In genomic region chr9:35060548-35061207, GRCh38 we compare ENCODE assay signal across 18 cellular contexts. TPM values are rescaled to one million over a fixed set of nuclear protein-coding genes. Genes with fewer than 3 reads are reported as not detected.
DNase-seq lines count a peak whose midpoint lies in the region; ATAC-seq, FAIRE-seq and TF ChIP-seq lines count a peak whose summit lies in the region.
"Had no signal": no experiment of that assay in that cellular context is flagged by ENCODE, and none has a peak within 500 bp of the region (broad histone marks: within the 10 kb centered on the region; RNA-seq: fewer than 3 reads in every experiment).

No MANE protein-coding gene starts in this region.

- TF ChIP-seq CTCF in HepG2 (CRISPR knock-in tag; IDR thresholded peaks at IDR 0.05) (no peak), right lobe of liver (IDR thresholded peaks at IDR 0.05) (no peak), nephron progenitor cell (IDR thresholded peaks at IDR 0.05) (no peak)

- no peak overlapping the region for H3K4me3 ChIP-seq in HepG2 (replicated peaks in 1 of 3; ENCODE audit: insufficient read depth in 1 of 3, low read depth in 2 of 3, low read length in 3 of 3)
- no peak overlapping the region for H3K4me3 ChIP-seq in right lobe of liver
- H3K4me3 ChIP-seq: A549, HAP-1 had no signal

- peaks cover 43 to 45% of the 10 kb centered on the region in 2 donors for H3K36me3 Mint-ChIP-seq in naive B cell
- peaks cover 100% of the 10 kb centered on the region for H3K36me3 Mint-ChIP-seq in stimulated activated effector memory CD8-positive, alpha-beta T cell treated with anti-CD3 and anti-CD28 coated beads, Interleukin-12 subunit alpha, Interleukin-12 subunit beta, amount 100 ng/mL, for 72 hours
- H3K36me3 Mint-ChIP-seq in nephron progenitor cell (ENCODE audit: low read depth) = peaks cover 91% of the 10 kb centered on the region

- H3K79me2 ChIP-seq in HepG2 (ENCODE audit: insufficient read depth, low read length) = no peaks in the 10 kb centered on the region

- H3K27ac ChIP-seq in HepG2 (ENCODE audit: extremely low read length, insufficient read depth, low read length) = no peak overlapping the region
- H3K27ac ChIP-seq in right lobe of liver = no peak overlapping the region
- H3K27ac ChIP-seq: A549, C4-2B had no signal

- H3K27me3 ChIP-seq in HepG2 (ENCODE audit: control insufficient read depth in 1 of 2, insufficient read depth in 2 of 2, low read length in 2 of 2) = no peaks in the 10 kb centered on the region
- no peaks in the 10 kb centered on the region for H3K27me3 ChIP-seq in right lobe of liver
- H3K27me3 ChIP-seq: BE2C had no signal

- peaks cover 45 to 97% of the 10 kb centered on the region in 2 experiments for H3K36me3 ChIP-seq in HepG2 (replicated peaks in 1 of 2; ENCODE audit: control insufficient read depth in 1 of 2, insufficient read depth in 2 of 2, low read length in 2 of 2)
- peaks cover 56 to 100% (median 81%) of the 10 kb centered on the region in 4 donors for H3K36me3 ChIP-seq in right lobe of liver

- H2AFZ ChIP-seq in HepG2 (ENCODE audit: low read length) = no peak overlapping the region

- H3K4me3 Mint-ChIP-seq in naive B cell = no peak overlapping the region
- no peak overlapping the region for H3K4me3 Mint-ChIP-seq in stimulated activated effector memory CD8-positive, alpha-beta T cell treated with anti-CD3 and anti-CD28 coated beads, Interleukin-12 subunit alpha, Interleukin-12 subunit beta, amount 100 ng/mL, for 72 hours
- no peak overlapping the region for H3K4me3 Mint-ChIP-seq in nephron progenitor cell

- H3K4me2 ChIP-seq in HepG2 (ENCODE audit: low read depth, low read length) = no peak overlapping the region
- H3K4me2 ChIP-seq: A549 had no signal

- BruUV-seq in HepG2 (replicated peaks; lab: Mats Ljungman, UMichigan) = no TSS peak

- CTCF ChIA-PET in HepG2 (lab: Yijun Ruan, JAX; ENCODE audit: low intra/inter-chr PET ratio, low total read pairs) = no interaction called here

- H3K27me3 Mint-ChIP-seq in naive B cell (no peaks in the 10 kb centered on the region), nephron progenitor cell (ENCODE audit: low read depth, poor library complexity) (no peaks in the 10 kb centered on the region)
- H3K27me3 Mint-ChIP-seq: CD4-positive, alpha-beta memory T cell had no signal

- ATAC-seq in HepG2 = no peak; the same call in 2 of the 3 replicates
- ATAC-seq in right lobe of liver = no peak
- peak; percentile 29 for ATAC-seq in esophagus mucosa
- no peak for ATAC-seq in naive B cell (ENCODE audit: low read depth in 2 of 2)
- no peak for ATAC-seq in stimulated activated effector memory CD8-positive, alpha-beta T cell treated with anti-CD3 and anti-CD28 coated beads, Interleukin-12 subunit alpha, Interleukin-12 subunit beta, amount 100 ng/mL, for 72 hours
- ATAC-seq in HG02852 (IDR thresholded peaks at IDR 0.05; ENCODE audit: unreplicated experiment) = no peak
- ATAC-seq: A549 had no signal

- TF ChIP-seq POLR2A in HepG2 (IDR thresholded peaks at IDR 0.05; ENCODE audit: insufficient read depth in 1 of 2, low read depth in 2 of 2, low read length in 2 of 2) (no peak), right lobe of liver (IDR thresholded peaks at IDR 0.05) (no peak), erythroblast (IDR thresholded peaks at IDR 0.05; ENCODE audit: low read length) (no peak)

- FAIRE-seq in HepG2 (lab: Jason Lieb, UNC) = no peak
- FAIRE-seq: A549, GM12892, GM19239, H1, HTR-8/SVneo had no signal

- no peak for TF ChIP-seq RAD21 in HepG2 (CRISPR knock-in tag; IDR thresholded peaks at IDR 0.05)

- TF ChIP-seq EP300 in HepG2 (IDR thresholded peaks at IDR 0.05; ENCODE audit: low read depth in 2 of 2, low read length in 2 of 2) (no peak), HepG2 (CRISPR knock-in tag; IDR thresholded peaks at IDR 0.05; ENCODE audit: borderline replicate concordance) (no peak)

- H3K9me3 ChIP-seq in HepG2 (ENCODE audit: low read length) (no peaks in the 10 kb centered on the region), right lobe of liver (no peaks in the 10 kb centered on the region)
- H3K9me3 ChIP-seq: A549, BE2C, HAP-1 had no signal

- no peak for DNase-seq in HepG2 (ENCODE audit: low spot score)
- DNase-seq in right lobe of liver = no peak
- DNase-seq in naive B cell = no peak
- DNase-seq in stimulated activated effector memory CD8-positive, alpha-beta T cell treated with anti-CD3 and anti-CD28 coated beads, Interleukin-12 subunit alpha, Interleukin-12 subunit beta, amount 100 ng/mL, for 72 hours (ENCODE audit: low spot score in 2 of 2) = no peak
- DNase-seq in nephron progenitor cell = no peak
- no peak for DNase-seq in erythroblast (lab: John Stamatoyannopoulos, UW)
- DNase-seq: BE2C; CD4-positive, alpha-beta memory T cell; DMS79 had no signal

- WGBS in HepG2 (ENCODE audit: low lambda C conversion rate) = 97% methylated on average over 9 of the region's 11 CpGs
- WGBS in right lobe of liver (ENCODE audit: insufficient coverage, low coverage, low lambda C conversion rate, missing lambda C conversion rate) = 100% methylated on average over 1 of the region's 11 CpGs

- in situ Hi-C loops in HepG2 (cut with HindIII; ENCODE audit: extremely low pct_ligation_motif_present, low pct_unique_long_range_greater_than_20kb) = no loop called here

- H3K27ac Mint-ChIP-seq in naive B cell (peak overlapping the region in 4 of 6 donors; percentile 26 to 88 (median 66)), nephron progenitor cell (no peak overlapping the region)
- peak overlapping the region; percentile 45 for H3K27ac Mint-ChIP-seq in stimulated activated effector memory CD8-positive, alpha-beta T cell treated with anti-CD3 and anti-CD28 coated beads, Interleukin-12 subunit alpha, Interleukin-12 subunit beta, amount 100 ng/mL, for 72 hours

- peaks cover 0 to 10% (median 3%) of the 10 kb centered on the region in 3 donors for H3K4me1 Mint-ChIP-seq in naive B cell
- H3K4me1 Mint-ChIP-seq in stimulated activated effector memory CD8-positive, alpha-beta T cell treated with anti-CD3 and anti-CD28 coated beads, Interleukin-12 subunit alpha, Interleukin-12 subunit beta, amount 100 ng/mL, for 72 hours = peaks cover 14% of the 10 kb centered on the region
- no peaks in the 10 kb centered on the region for H3K4me1 Mint-ChIP-seq in nephron progenitor cell

- H3K9ac ChIP-seq in HepG2 (ENCODE audit: insufficient read depth, low read depth, low read length) = no peak overlapping the region

- no peaks in the 10 kb centered on the region for H3K4me1 ChIP-seq in HepG2 (ENCODE audit: insufficient read depth, low read length)
- no peaks in the 10 kb centered on the region for H3K4me1 ChIP-seq in right lobe of liver
- H3K4me1 ChIP-seq: A549, BE2C, HAP-1 had no signal

- H3K9me3 Mint-ChIP-seq in naive B cell (no peaks in the 10 kb centered on the region), nephron progenitor cell (no peaks in the 10 kb centered on the region)
- H3K9me3 Mint-ChIP-seq in stimulated activated effector memory CD8-positive, alpha-beta T cell treated with anti-CD3 and anti-CD28 coated beads, Interleukin-12 subunit alpha, Interleukin-12 subunit beta, amount 100 ng/mL, for 72 hours = no peaks in the 10 kb centered on the region

- intact Hi-C loops in HepG2 (cut with micrococcal nuclease; ENCODE audit: unreplicated experiment) = no loop called here
- intact Hi-C loops in right lobe of liver (cut with DNase I) = no loop called here

- POLR2A ChIA-PET in HepG2 (lab: Yijun Ruan, JAX) = interaction anchor here (1.1 to 1.4 kb wide), 2 partner anchors 9 to 11 kb away, joined by 3 to 5 read pairs; partner anchors contain the start of gene VCP

- H4K20me1 ChIP-seq in HepG2 (ENCODE audit: insufficient read depth, low read length) = peaks cover 7% of the 10 kb centered on the region

RNA-seq across cellular contexts. Expression of gene VCP, which starts 11.7 kb away (rescaled TPM):
- total RNA-seq in HepG2 (2016; rRNA removed; fragmentation: Illumina TruSeq; extraction: Trizol) = 391 and 406 TPM in 2 replicates
- 18.6 and 21.7 TPM in 2 replicates for total RNA-seq in HepG2 (2016; cell fraction: cytosol; rRNA removed; fragmentation: Illumina TruSeq; extraction: Trizol; ENCODE audit: low read depth)
- total RNA-seq in HepG2 (2016; cell fraction: insoluble cytoplasmic fraction; rRNA removed; fragmentation: Illumina TruSeq; extraction: Trizol) = 376 and 380 TPM in 2 replicates
- total RNA-seq in HepG2 (2016; cell fraction: membrane; rRNA removed; fragmentation: Illumina TruSeq; extraction: Trizol) = 43.0 and 49.6 TPM in 2 replicates
- total RNA-seq in HepG2 (2016; cell fraction: nucleus; rRNA removed; fragmentation: Illumina TruSeq; extraction: Trizol) = 244 and 245 TPM in 2 replicates
- 143 and 166 TPM in 2 replicates for polyA plus RNA-seq in HepG2 (2011; rRNA removed)
- polyA plus RNA-seq in HepG2 (2011; cell fraction: cytosol; rRNA removed) = 151 and 155 TPM in 2 replicates
- polyA plus RNA-seq in HepG2 (2011; cell fraction: nucleus; rRNA removed) = 129 and 137 TPM in 2 replicates
- 146 and 152 TPM in 2 replicates for polyA plus RNA-seq in HepG2 (2012)
- polyA plus RNA-seq in HepG2 (2016; cell fraction: cytosol; fragmentation: Illumina TruSeq; extraction: Trizol; ENCODE audit: low read depth) = 10.7 and 12.6 TPM in 2 replicates
- 291 and 344 TPM in 2 replicates for polyA plus RNA-seq in HepG2 (2016; cell fraction: insoluble cytoplasmic fraction; fragmentation: Illumina TruSeq; extraction: Trizol; ENCODE audit: low read depth)
- polyA plus RNA-seq in HepG2 (2016; cell fraction: membrane; fragmentation: Illumina TruSeq; extraction: Trizol; ENCODE audit: low read depth) = 15.8 and 22.5 TPM in 2 replicates
- 266 and 278 TPM in 2 replicates for polyA plus RNA-seq in HepG2 (2016; cell fraction: nucleus; fragmentation: Illumina TruSeq; extraction: Trizol; ENCODE audit: insufficient read depth, low read depth)
- 446 and 616 TPM in 2 replicates for polyA minus RNA-seq in HepG2 (2011; rRNA and poly(A)+ RNA removed; ENCODE audit: low replicate concordance)
- 189 and 210 TPM in 2 replicates for polyA minus RNA-seq in HepG2 (2011; cell fraction: cytosol; rRNA and poly(A)+ RNA removed)
- polyA minus RNA-seq in HepG2 (2011; cell fraction: nucleus; rRNA and poly(A)+ RNA removed) = 248 and 250 TPM in 2 replicates
- total RNA-seq in right lobe of liver = 100 to 1,000 TPM; 108 to 159 (median 138) TPM
- 158 TPM for total RNA-seq in esophagus mucosa
- polyA plus RNA-seq in naive B cell (ENCODE audit: low read depth in 6 of 6) = 100 to 1,000 TPM; 111 to 159 (median 135) TPM

RNA-seq across cellular contexts. Expression of gene FANCG, which starts 19.1 kb away (rescaled TPM):
- 43.3 and 45.1 TPM in 2 replicates for total RNA-seq in HepG2 (2016; rRNA removed; fragmentation: Illumina TruSeq; extraction: Trizol)
- 22.3 and 24.9 TPM in 2 replicates for total RNA-seq in HepG2 (2016; cell fraction: cytosol; rRNA removed; fragmentation: Illumina TruSeq; extraction: Trizol; ENCODE audit: low read depth)
- total RNA-seq in HepG2 (2016; cell fraction: insoluble cytoplasmic fraction; rRNA removed; fragmentation: Illumina TruSeq; extraction: Trizol) = 38.9 and 46.7 TPM in 2 replicates
- 30.7 and 36.4 TPM in 2 replicates for total RNA-seq in HepG2 (2016; cell fraction: membrane; rRNA removed; fragmentation: Illumina TruSeq; extraction: Trizol)
- total RNA-seq in HepG2 (2016; cell fraction: nucleus; rRNA removed; fragmentation: Illumina TruSeq; extraction: Trizol) = 49.6 and 53.6 TPM in 2 replicates
- polyA plus RNA-seq in HepG2 (2011; rRNA removed) = 10.8 and 14.4 TPM in 2 replicates
- polyA plus RNA-seq in HepG2 (2011; cell fraction: cytosol; rRNA removed) = 4.4 and 6.9 TPM in 2 replicates
- 51.4 and 75.5 TPM in 2 replicates for polyA plus RNA-seq in HepG2 (2011; cell fraction: nucleus; rRNA removed)
- polyA plus RNA-seq in HepG2 (2012) = 7.3 and 17.1 TPM in 2 replicates
- 11.9 and 12.4 TPM in 2 replicates for polyA plus RNA-seq in HepG2 (2016; cell fraction: cytosol; fragmentation: Illumina TruSeq; extraction: Trizol; ENCODE audit: low read depth)
- polyA plus RNA-seq in HepG2 (2016; cell fraction: insoluble cytoplasmic fraction; fragmentation: Illumina TruSeq; extraction: Trizol; ENCODE audit: low read depth) = 28.3 and 28.9 TPM in 2 replicates
- polyA plus RNA-seq in HepG2 (2016; cell fraction: membrane; fragmentation: Illumina TruSeq; extraction: Trizol; ENCODE audit: low read depth) = 21.2 and 24.3 TPM in 2 replicates
- polyA plus RNA-seq in HepG2 (2016; cell fraction: nucleus; fragmentation: Illumina TruSeq; extraction: Trizol; ENCODE audit: insufficient read depth, low read depth) = 96.3 and 105 TPM in 2 replicates
- polyA minus RNA-seq in HepG2 (2011; rRNA and poly(A)+ RNA removed; ENCODE audit: low replicate concordance) = 22.2 and 87.0 TPM in 2 replicates
- polyA minus RNA-seq in HepG2 (2011; cell fraction: cytosol; rRNA and poly(A)+ RNA removed) = 4.6 and 5.9 TPM in 2 replicates
- 32.1 and 37.9 TPM in 2 replicates for polyA minus RNA-seq in HepG2 (2011; cell fraction: nucleus; rRNA and poly(A)+ RNA removed)
- total RNA-seq in right lobe of liver = 1 to 10 TPM; 2.9 to 7.1 (median 4.2) TPM
- total RNA-seq in esophagus mucosa = 22.0 TPM
- polyA plus RNA-seq in naive B cell (ENCODE audit: low read depth in 6 of 6) = 10 to 100 TPM in 3 of 6 donors, 1 to 10 TPM in 3; 1.8 to 12.1 (median 10.5) TPM

RNA-seq across cellular contexts. Expression of gene PIGO, which starts 35.7 kb away (rescaled TPM):
- total RNA-seq in HepG2 (2016; rRNA removed; fragmentation: Illumina TruSeq; extraction: Trizol) (6.6 and 20.5 TPM in 2 replicates), right lobe of liver (10 to 100 TPM; 11.5 to 18.0 (median 15.6) TPM), esophagus mucosa (22.8 TPM)
- total RNA-seq in HepG2 (2016; cell fraction: cytosol; rRNA removed; fragmentation: Illumina TruSeq; extraction: Trizol; ENCODE audit: low read depth) = 1.7 and 3.4 TPM in 2 replicates
- 6.2 and 20.0 TPM in 2 replicates for total RNA-seq in HepG2 (2016; cell fraction: insoluble cytoplasmic fraction; rRNA removed; fragmentation: Illumina TruSeq; extraction: Trizol)
- 3.2 and 3.6 TPM in 2 replicates for total RNA-seq in HepG2 (2016; cell fraction: membrane; rRNA removed; fragmentation: Illumina TruSeq; extraction: Trizol)
- total RNA-seq in HepG2 (2016; cell fraction: nucleus; rRNA removed; fragmentation: Illumina TruSeq; extraction: Trizol) = 18.5 and 23.4 TPM in 2 replicates
- polyA plus RNA-seq in HepG2 (2011; rRNA removed) (24.4 and 26.2 TPM in 2 replicates), naive B cell (ENCODE audit: low read depth in 6 of 6) (10 to 100 TPM; 24.8 to 31.4 (median 26.9) TPM)
- polyA plus RNA-seq in HepG2 (2011; cell fraction: cytosol; rRNA removed) = 18.2 and 19.4 TPM in 2 replicates
- 36.6 and 39.8 TPM in 2 replicates for polyA plus RNA-seq in HepG2 (2011; cell fraction: nucleus; rRNA removed)
- 11.1 and 13.7 TPM in 2 replicates for polyA plus RNA-seq in HepG2 (2012)
- polyA plus RNA-seq in HepG2 (2016; cell fraction: cytosol; fragmentation: Illumina TruSeq; extraction: Trizol; ENCODE audit: low read depth) = 1.4 TPM in 2 replicates
- polyA plus RNA-seq in HepG2 (2016; cell fraction: insoluble cytoplasmic fraction; fragmentation: Illumina TruSeq; extraction: Trizol; ENCODE audit: low read depth) = 5.1 and 7.0 TPM in 2 replicates
- polyA plus RNA-seq in HepG2 (2016; cell fraction: membrane; fragmentation: Illumina TruSeq; extraction: Trizol; ENCODE audit: low read depth) = 2.4 and 2.7 TPM in 2 replicates
- 29.3 and 36.5 TPM in 2 replicates for polyA plus RNA-seq in HepG2 (2016; cell fraction: nucleus; fragmentation: Illumina TruSeq; extraction: Trizol; ENCODE audit: insufficient read depth, low read depth)
- polyA minus RNA-seq in HepG2 (2011; rRNA and poly(A)+ RNA removed; ENCODE audit: low replicate concordance) = 54.7 and 59.3 TPM in 2 replicates
- 15.4 and 19.4 TPM in 2 replicates for polyA minus RNA-seq in HepG2 (2011; cell fraction: cytosol; rRNA and poly(A)+ RNA removed)
- 20.1 and 20.3 TPM in 2 replicates for polyA minus RNA-seq in HepG2 (2011; cell fraction: nucleus; rRNA and poly(A)+ RNA removed)

RNA-seq across cellular contexts. Expression of gene STOML2, which starts 42.3 kb away (rescaled TPM):
- total RNA-seq in HepG2 (2016; rRNA removed; fragmentation: Illumina TruSeq; extraction: Trizol) (250 and 305 TPM in 2 replicates), right lobe of liver (100 to 1,000 TPM in 1 of 6 experiments, 10 to 100 TPM in 5; 59.8 to 102 (median 69.3) TPM), esophagus mucosa (126 TPM)
- 682 and 717 TPM in 2 replicates for total RNA-seq in HepG2 (2016; cell fraction: cytosol; rRNA removed; fragmentation: Illumina TruSeq; extraction: Trizol; ENCODE audit: low read depth)
- total RNA-seq in HepG2 (2016; cell fraction: insoluble cytoplasmic fraction; rRNA removed; fragmentation: Illumina TruSeq; extraction: Trizol) = 259 and 314 TPM in 2 replicates
- total RNA-seq in HepG2 (2016; cell fraction: membrane; rRNA removed; fragmentation: Illumina TruSeq; extraction: Trizol) = 635 and 649 TPM in 2 replicates
- total RNA-seq in HepG2 (2016; cell fraction: nucleus; rRNA removed; fragmentation: Illumina TruSeq; extraction: Trizol) = 99.4 and 103 TPM in 2 replicates
- polyA plus RNA-seq in HepG2 (2011; rRNA removed) (243 and 245 TPM in 2 replicates), naive B cell (ENCODE audit: low read depth in 6 of 6) (100 to 1,000 TPM in 3 of 6 donors, 10 to 100 TPM in 3; 82.9 to 215 (median 95.8) TPM)
- polyA plus RNA-seq in HepG2 (2011; cell fraction: cytosol; rRNA removed) = 206 and 268 TPM in 2 replicates
- 223 and 235 TPM in 2 replicates for polyA plus RNA-seq in HepG2 (2011; cell fraction: nucleus; rRNA removed)
- polyA plus RNA-seq in HepG2 (2012) = 137 and 155 TPM in 2 replicates
- 796 and 800 TPM in 2 replicates for polyA plus RNA-seq in HepG2 (2016; cell fraction: cytosol; fragmentation: Illumina TruSeq; extraction: Trizol; ENCODE audit: low read depth)
- 284 and 314 TPM in 2 replicates for polyA plus RNA-seq in HepG2 (2016; cell fraction: insoluble cytoplasmic fraction; fragmentation: Illumina TruSeq; extraction: Trizol; ENCODE audit: low read depth)
- 557 and 563 TPM in 2 replicates for polyA plus RNA-seq in HepG2 (2016; cell fraction: membrane; fragmentation: Illumina TruSeq; extraction: Trizol; ENCODE audit: low read depth)
- 177 and 181 TPM in 2 replicates for polyA plus RNA-seq in HepG2 (2016; cell fraction: nucleus; fragmentation: Illumina TruSeq; extraction: Trizol; ENCODE audit: insufficient read depth, low read depth)
- 125 and 128 TPM in 2 replicates for polyA minus RNA-seq in HepG2 (2011; rRNA and poly(A)+ RNA removed; ENCODE audit: low replicate concordance)
- polyA minus RNA-seq in HepG2 (2011; cell fraction: cytosol; rRNA and poly(A)+ RNA removed) = 41.4 and 52.8 TPM in 2 replicates
- 27.2 and 45.5 TPM in 2 replicates for polyA minus RNA-seq in HepG2 (2011; cell fraction: nucleus; rRNA and poly(A)+ RNA removed)

RNA-seq across cellular contexts. Expression of gene ATOSB, which starts 55.0 kb away (rescaled TPM):
- total RNA-seq in HepG2 (2016; rRNA removed; fragmentation: Illumina TruSeq; extraction: Trizol) (1.9 and 2.3 TPM in 2 replicates), right lobe of liver (1 to 10 TPM; 3.7 to 6.9 (median 5.8) TPM), esophagus mucosa (22.7 TPM)
- 0.26 and 0.61 TPM in 2 replicates for total RNA-seq in HepG2 (2016; cell fraction: cytosol; rRNA removed; fragmentation: Illumina TruSeq; extraction: Trizol; ENCODE audit: low read depth)
- 1.6 and 2.0 TPM in 2 replicates for total RNA-seq in HepG2 (2016; cell fraction: insoluble cytoplasmic fraction; rRNA removed; fragmentation: Illumina TruSeq; extraction: Trizol)
- 1.2 and 1.5 TPM in 2 replicates for total RNA-seq in HepG2 (2016; cell fraction: membrane; rRNA removed; fragmentation: Illumina TruSeq; extraction: Trizol)
- total RNA-seq in HepG2 (2016; cell fraction: nucleus; rRNA removed; fragmentation: Illumina TruSeq; extraction: Trizol) = 1.8 and 2.3 TPM in 2 replicates
- polyA plus RNA-seq in HepG2 (2011; rRNA removed) (6.4 and 7.1 TPM in 2 replicates), naive B cell (ENCODE audit: low read depth in 6 of 6) (1 to 10 TPM in 3 of 6 donors, under 1 TPM in 3; 0.10 to 1.6 (median 0.99) TPM)
- polyA plus RNA-seq in HepG2 (2011; cell fraction: cytosol; rRNA removed) = 6.6 and 6.7 TPM in 2 replicates
- polyA plus RNA-seq in HepG2 (2011; cell fraction: nucleus; rRNA removed) = 16.6 and 22.2 TPM in 2 replicates
- 2.0 and 2.1 TPM in 2 replicates for polyA plus RNA-seq in HepG2 (2012)
- 0.47 and 0.61 TPM in 2 replicates for polyA plus RNA-seq in HepG2 (2016; cell fraction: cytosol; fragmentation: Illumina TruSeq; extraction: Trizol; ENCODE audit: low read depth)
- 2.2 TPM in 2 replicates for polyA plus RNA-seq in HepG2 (2016; cell fraction: insoluble cytoplasmic fraction; fragmentation: Illumina TruSeq; extraction: Trizol; ENCODE audit: low read depth)
- 1.4 and 1.6 TPM in 2 replicates for polyA plus RNA-seq in HepG2 (2016; cell fraction: membrane; fragmentation: Illumina TruSeq; extraction: Trizol; ENCODE audit: low read depth)
- polyA plus RNA-seq in HepG2 (2016; cell fraction: nucleus; fragmentation: Illumina TruSeq; extraction: Trizol; ENCODE audit: insufficient read depth, low read depth) = 4.3 and 5.5 TPM in 2 replicates
- 7.8 and 10.5 TPM in 2 replicates for polyA minus RNA-seq in HepG2 (2011; rRNA and poly(A)+ RNA removed; ENCODE audit: low replicate concordance)
- 1.7 and 1.8 TPM in 2 replicates for polyA minus RNA-seq in HepG2 (2011; cell fraction: cytosol; rRNA and poly(A)+ RNA removed)
- 3.7 and 4.0 TPM in 2 replicates for polyA minus RNA-seq in HepG2 (2011; cell fraction: nucleus; rRNA and poly(A)+ RNA removed)
